15 cellular contexts compared by ENCODE assay signal in genomic region chr2:26840937-26841610, GRCh38. TPM values are rescaled to one million over a fixed set of nuclear protein-coding genes. Genes with fewer than 3 reads are reported as not detected.
A peak's percentile ranks its signal among the peaks of the same experiment; 100 is the strongest.
DNase-seq lines count a peak whose midpoint lies in the region; ATAC-seq, FAIRE-seq and TF ChIP-seq lines count a peak whose summit lies in the region.
"Had no signal": no experiment of that assay in that cellular context is flagged by ENCODE, and none has a peak within 500 bp of the region (broad histone marks: within the 10 kb centered on the region; RNA-seq: fewer than 3 reads in every experiment).

No MANE protein-coding gene starts in this region.

- no peaks in the 10 kb centered on the region for H4K20me1 ChIP-seq in K562 (replicated peaks; ENCODE audit: control insufficient read depth, insufficient read depth, low read length)
- no peaks in the 10 kb centered on the region for H4K20me1 ChIP-seq in GM23248 (ENCODE audit: insufficient read depth)

- H3K79me2 ChIP-seq in K562 (ENCODE audit: control insufficient read depth, insufficient read depth, low read length) (no peaks in the 10 kb centered on the region), GM23248 (ENCODE audit: insufficient read depth) (no peaks in the 10 kb centered on the region)

- H3K4me3 Mint-ChIP-seq in activated CD8-positive, alpha-beta T cell treated with anti-CD3 and anti-CD28 coated beads, Interleukin-2, amount 10 ng/mL, durations not matched to agents 7 days and 5 days: no peak overlapping the region
- H3K4me3 Mint-ChIP-seq in activated CD8-positive, alpha-beta T cell treated with anti-CD3 and anti-CD28 coated beads for 36 hours: no peak overlapping the region
- H3K4me3 Mint-ChIP-seq: activated T-cell treated with anti-CD3 and anti-CD28 coated beads, Interleukin-2, amount 50 U/mL, for 24 hours; T-helper 1 cell treated with Interleukin-12 subunit alpha and Interleukin-12 subunit beta and Interleukin-4 antibody, amounts not matched to agents 30 μg/mL and 1 μg/mL, for 36 hours had no signal

- no peaks in the 10 kb centered on the region for H3K36me3 Mint-ChIP-seq in activated CD8-positive, alpha-beta T cell treated with anti-CD3 and anti-CD28 coated beads, Interleukin-2, amount 10 ng/mL, durations not matched to agents 7 days and 5 days (ENCODE audit: low read depth)
- H3K36me3 Mint-ChIP-seq in activated CD8-positive, alpha-beta T cell treated with anti-CD3 and anti-CD28 coated beads for 36 hours (ENCODE audit: low read depth): no peaks in the 10 kb centered on the region

- H3K9me3 Mint-ChIP-seq in activated CD8-positive, alpha-beta T cell treated with anti-CD3 and anti-CD28 coated beads, Interleukin-2, amount 10 ng/mL, durations not matched to agents 7 days and 5 days (ENCODE audit: insufficient read depth): no peaks in the 10 kb centered on the region
- H3K9me3 Mint-ChIP-seq in activated CD8-positive, alpha-beta T cell treated with anti-CD3 and anti-CD28 coated beads for 36 hours: no peaks in the 10 kb centered on the region
- H3K9me3 Mint-ChIP-seq: activated T-cell treated with anti-CD3 and anti-CD28 coated beads, Interleukin-2, amount 50 U/mL, for 24 hours; T-helper 1 cell treated with Interleukin-12 subunit alpha and Interleukin-12 subunit beta and Interleukin-4 antibody, amounts not matched to agents 30 μg/mL and 1 μg/mL, for 36 hours had no signal

- H3K27ac Mint-ChIP-seq in activated CD8-positive, alpha-beta T cell treated with anti-CD3 and anti-CD28 coated beads, Interleukin-2, amount 10 ng/mL, durations not matched to agents 7 days and 5 days: no peak overlapping the region
- no peak overlapping the region for H3K27ac Mint-ChIP-seq in activated CD8-positive, alpha-beta T cell treated with anti-CD3 and anti-CD28 coated beads for 36 hours
- H3K27ac Mint-ChIP-seq: activated T-cell treated with anti-CD3 and anti-CD28 coated beads, Interleukin-2, amount 50 U/mL, for 24 hours; T-helper 1 cell treated with Interleukin-12 subunit alpha and Interleukin-12 subunit beta and Interleukin-4 antibody, amounts not matched to agents 30 μg/mL and 1 μg/mL, for 36 hours had no signal

- TF ChIP-seq CTCF in activated CD8-positive, alpha-beta T cell treated with anti-CD3 and anti-CD28 coated beads for 36 hours (IDR thresholded peaks at IDR 0.05): no peak
- TF ChIP-seq CTCF in NB4 (IDR thresholded peaks at IDR 0.05; ENCODE audit: low read depth, low read length) (peak; percentile 49), K562 (IDR thresholded peaks at IDR 0.05 in 2 of 3, conservative IDR thresholded peaks at IDR 0.05 in 1 of 3; ENCODE audit: insufficient read depth in 2 of 3, low read depth in 1 of 3, low read length in 3 of 3) (peak; percentile 35 to 49 (median 45); a peak in 5 of 6 replicates), upper lobe of right lung (IDR thresholded peaks at IDR 0.05) (no peak)

- H3K4me2 ChIP-seq in K562 (ENCODE audit: insufficient read depth, low read length) (no peak overlapping the region), GM23248 (ENCODE audit: unreplicated experiment) (no peak overlapping the region)

- H3K36me3 ChIP-seq in K562 (ENCODE audit: control insufficient read depth, insufficient read depth, low read length) (no peaks in the 10 kb centered on the region), upper lobe of right lung (no peaks in the 10 kb centered on the region), GM23248 (ENCODE audit: low read depth) (no peaks in the 10 kb centered on the region)

- H2AFZ ChIP-seq in K562 (ENCODE audit: low read depth, low read length) (no peak overlapping the region), GM23248 (no peak overlapping the region)

- POLR2A ChIA-PET in activated CD8-positive, alpha-beta T cell treated with anti-CD3 and anti-CD28 coated beads, Interleukin-2, amount 10 ng/mL, durations not matched to agents 7 days and 5 days (lab: Charles Lee): no interaction called here
- POLR2A ChIA-PET in activated CD8-positive, alpha-beta T cell treated with anti-CD3 and anti-CD28 coated beads for 36 hours (lab: Charles Lee): no interaction called here
- POLR2A ChIA-PET in K562 (lab: Yijun Ruan, JAX): interaction anchor here (1.4 kb wide), 1 partner anchor 81 kb away, joined by 3 read pairs; no protein-coding TSS in a partner anchor

- TF ChIP-seq RAD21 in K562 (CRISPR knock-in tag; conservative IDR thresholded peaks at IDR 0.05 in 1 of 2, IDR thresholded peaks at IDR 0.05 in 1 of 2): peak in 1 of 2 experiments; percentile 53; a peak in 2 of 4 replicates

- intact Hi-C loops in activated CD8-positive, alpha-beta T cell treated with anti-CD3 and anti-CD28 coated beads for 36 hours (cut with micrococcal nuclease): loop anchor here (10.0 kb wide), 1 partner anchor 174 kb away; no protein-coding TSS in a partner anchor
- intact Hi-C loops in K562 (cut with micrococcal nuclease): loop anchor here (5.0 to 10.0 kb wide), 3 partner anchors 234 to 444 kb away; partner anchors contain the start of gene TRIM54
- intact Hi-C loops in upper lobe of right lung (cut with DNase I): no loop called here

- H3K4me1 ChIP-seq in K562 (replicated peaks in 1 of 2; ENCODE audit: control insufficient read depth in 2 of 2, insufficient read depth in 2 of 2, low read length in 2 of 2): no peaks in the 10 kb centered on the region
- H3K4me1 ChIP-seq in upper lobe of right lung: no peaks in the 10 kb centered on the region
- no peaks in the 10 kb centered on the region for H3K4me1 ChIP-seq in GM23248 (ENCODE audit: insufficient read depth)

- H3K27me3 ChIP-seq in K562 (ENCODE audit: control insufficient read depth in 2 of 2, insufficient read depth in 2 of 2, low read length in 2 of 2): peaks cover 29 to 34% of the 10 kb centered on the region in 2 experiments
- peaks cover 37% of the 10 kb centered on the region for H3K27me3 ChIP-seq in upper lobe of right lung
- peaks cover 24% of the 10 kb centered on the region for H3K27me3 ChIP-seq in GM23248 (replicated peaks; ENCODE audit: insufficient read depth)

- H3K9me1 ChIP-seq in K562 (ENCODE audit: control insufficient read depth, insufficient read depth, low read length): no peaks in the 10 kb centered on the region

- CTCF ChIA-PET in activated CD8-positive, alpha-beta T cell treated with anti-CD3 and anti-CD28 coated beads, Interleukin-2, amount 10 ng/mL, durations not matched to agents 7 days and 5 days (lab: Charles Lee): interaction anchor here (0.7 to 1.1 kb wide), 2 partner anchors 60 to 462 kb away, joined by 4 to 5 read pairs; no protein-coding TSS in a partner anchor
- CTCF ChIA-PET in activated CD8-positive, alpha-beta T cell treated with anti-CD3 and anti-CD28 coated beads for 36 hours (lab: Charles Lee): interaction anchor here (0.8 to 8.8 kb wide), 2 partner anchors 33 to 80 kb away, joined by 3 to 117 read pairs; no protein-coding TSS in a partner anchor
- CTCF ChIA-PET in K562 (lab: Yijun Ruan, JAX; ENCODE audit: low intra/inter-chr PET ratio): no interaction called here

- no peaks in the 10 kb centered on the region for H3K4me1 Mint-ChIP-seq in activated CD8-positive, alpha-beta T cell treated with anti-CD3 and anti-CD28 coated beads, Interleukin-2, amount 10 ng/mL, durations not matched to agents 7 days and 5 days (ENCODE audit: low read depth)
- H3K4me1 Mint-ChIP-seq in activated CD8-positive, alpha-beta T cell treated with anti-CD3 and anti-CD28 coated beads for 36 hours (ENCODE audit: low read depth): no peaks in the 10 kb centered on the region

- 3% methylated on average over 4 of the region's 4 CpGs for WGBS in K562 (ENCODE audit: insufficient coverage, low coverage, missing lambda C conversion rate)
- WGBS in GM23248 (ENCODE audit: low coverage in 1 of 2, low lambda C conversion rate in 2 of 2, missing lambda C conversion rate in 2 of 2), 2 experiments: 67 to 72% methylated on average over 4 of the region's 4 CpGs

- no peaks in the 10 kb centered on the region for H3K9me2 ChIP-seq in GM23248 (ENCODE audit: insufficient read depth)

- peak; percentile 21 for DNase-seq in activated CD8-positive, alpha-beta T cell treated with anti-CD3 and anti-CD28 coated beads, Interleukin-2, amount 10 ng/mL, durations not matched to agents 7 days and 5 days
- DNase-seq in activated CD8-positive, alpha-beta T cell treated with anti-CD3 and anti-CD28 coated beads for 36 hours: no peak
- peak; percentile 67 for DNase-seq in NB4 (ENCODE audit: low read depth)
- peak in 2 of 4 experiments; percentile 35 to 38 for DNase-seq in K562 (ENCODE audit: extremely low read depth in 1 of 4, low spot score in 3 of 4)
- DNase-seq in upper lobe of right lung: no peak
- DNase-seq in GM23248: no peak
- DNase-seq in superior temporal gyrus (ENCODE audit: extremely low spot score): no peak
- DNase-seq: activated T-cell treated with anti-CD3 and anti-CD28 coated beads, Interleukin-2, amount 50 U/mL, for 24 hours; caudate nucleus; NCI-H226; right cardiac atrium had no signal

- H3F3A ChIP-seq in GM23248 (ENCODE audit: insufficient read depth): no peaks in the 10 kb centered on the region

- in situ Hi-C loops in K562 (cut with MboI): loop anchor here (5.0 to 10.0 kb wide), 3 partner anchors 104 to 454 kb away; no protein-coding TSS in a partner anchor
- in situ Hi-C loops in GM23248 (cut with MboI): no loop called here

- no peak overlapping the region for H3K27ac ChIP-seq in K562 (ENCODE audit: extremely low read depth, low read depth, low read length)
- H3K27ac ChIP-seq in upper lobe of right lung: no peak overlapping the region
- no peak overlapping the region for H3K27ac ChIP-seq in GM23248

- BruUV-seq in K562 (replicated peaks; lab: Mats Ljungman, UMichigan): no TSS peak

- no peak overlapping the region for H3K4me3 ChIP-seq in NB4 (ENCODE audit: low read depth, low read length)
- H3K4me3 ChIP-seq in K562: no peak overlapping the region
- H3K4me3 ChIP-seq in upper lobe of right lung: no peak overlapping the region
- H3K4me3 ChIP-seq in GM23248: no peak overlapping the region

- no peak for TF ChIP-seq EP300 in K562 (IDR thresholded peaks at IDR 0.05; ENCODE audit: low read length)

- TF ChIP-seq POLR2A in NB4 (IDR thresholded peaks at IDR 0.05; ENCODE audit: extremely low read depth, insufficient read length): no peak
- no peak for TF ChIP-seq POLR2A in K562 (conservative IDR thresholded peaks at IDR 0.05)

- ATAC-seq in activated CD8-positive, alpha-beta T cell treated with anti-CD3 and anti-CD28 coated beads, Interleukin-2, amount 10 ng/mL, durations not matched to agents 7 days and 5 days: no peak
- ATAC-seq in activated CD8-positive, alpha-beta T cell treated with anti-CD3 and anti-CD28 coated beads for 36 hours: no peak
- ATAC-seq in K562: peak; percentile 94
- peak; percentile 46 for ATAC-seq in upper lobe of right lung
- ATAC-seq in HG03095 (IDR thresholded peaks at IDR 0.05; ENCODE audit: unreplicated experiment): no peak
- ATAC-seq: right cardiac atrium had no signal

- H3K9ac ChIP-seq in K562 (ENCODE audit: insufficient read depth in 1 of 2, low read depth in 2 of 2, low read length in 2 of 2) (no peak overlapping the region), GM23248 (no peak overlapping the region)

- no peaks in the 10 kb centered on the region for H3K9me3 ChIP-seq in K562 (replicated peaks; ENCODE audit: control insufficient read depth, insufficient read depth, low read depth, low read length)
- no peaks in the 10 kb centered on the region for H3K9me3 ChIP-seq in upper lobe of right lung
- no peaks in the 10 kb centered on the region for H3K9me3 ChIP-seq in GM23248 (ENCODE audit: low read depth)

- H3K27me3 Mint-ChIP-seq in activated CD8-positive, alpha-beta T cell treated with anti-CD3 and anti-CD28 coated beads, Interleukin-2, amount 10 ng/mL, durations not matched to agents 7 days and 5 days (ENCODE audit: low read depth): peaks cover 37% of the 10 kb centered on the region
- H3K27me3 Mint-ChIP-seq in activated CD8-positive, alpha-beta T cell treated with anti-CD3 and anti-CD28 coated beads for 36 hours: peaks cover 27% of the 10 kb centered on the region

- FAIRE-seq in K562 (lab: Jason Lieb, UNC): peak; percentile 74
- FAIRE-seq: frontal cortex had no signal

RNA-seq across cellular contexts. Expression of gene DPYSL5, which starts 6.9 kb away (rescaled TPM):
- total RNA-seq in activated CD8-positive, alpha-beta T cell treated with anti-CD3 and anti-CD28 coated beads, Interleukin-2, amount 10 ng/mL, durations not matched to agents 7 days and 5 days: not detected
- total RNA-seq in activated CD8-positive, alpha-beta T cell treated with anti-CD3 and anti-CD28 coated beads for 36 hours: not detected
- not detected in 2 replicates for total RNA-seq in K562 (2011; cell fraction: chromatin; rRNA removed; ENCODE audit: low replicate concordance)
- not detected in 2 replicates for total RNA-seq in K562 (2011; cell fraction: nucleolus; rRNA removed)
- not detected in 2 replicates for total RNA-seq in K562 (2011; cell fraction: nucleoplasm; rRNA removed)
- not detected in 2 replicates for total RNA-seq in K562 (2014; rRNA removed)
- total RNA-seq in K562 (2014; rRNA removed; fragmentation: Illumina TruSeq; extraction: Trizol): not detected in 2 replicates
- total RNA-seq in K562 (2015; rRNA removed; fragmentation: Illumina TruSeq; extraction: Trizol): 0.04 TPM in 1 of 2 replicates, not detected in the other
- total RNA-seq in K562 (2021): not detected in 2 replicates
- polyA plus RNA-seq in K562 (2011; rRNA removed): 0.06 TPM in 1 of 2 replicates, not detected in the other
- polyA plus RNA-seq in K562 (2011; cell fraction: cytosol; rRNA removed): 0.10 and 0.12 TPM in 2 replicates
- polyA plus RNA-seq in K562 (2011; cell fraction: nucleus; rRNA removed): not detected in 2 replicates
- polyA plus RNA-seq in K562 (2012): 0.16 TPM in 1 of 2 replicates, not detected in the other
- 0.04 TPM in 1 of 2 replicates, not detected in the other for polyA plus RNA-seq in K562 (2014; fragmentation: Illumina TruSeq; extraction: Trizol)
- not detected for polyA plus RNA-seq in K562 (2014; fragmentation: Nextera tagmentation; extraction: Ambion mirVana)
- not detected in 2 replicates for polyA plus RNA-seq in K562 (2014; rRNA removed)
- not detected in 2 replicates for polyA minus RNA-seq in K562 (2011; rRNA and poly(A)+ RNA removed)
- not detected in 2 replicates for polyA minus RNA-seq in K562 (2011; cell fraction: cytosol; rRNA and poly(A)+ RNA removed)
- polyA minus RNA-seq in K562 (2011; cell fraction: nucleus; rRNA and poly(A)+ RNA removed): not detected in 2 replicates
- not detected for total RNA-seq in upper lobe of right lung
- not detected in 2 replicates for total RNA-seq in GM23248 (2014; rRNA removed; shearing (Covaris generic))
- polyA plus RNA-seq in GM23248 (2016; fragmentation: Nextera tagmentation; extraction: Ambion mirVana): not detected in 2 replicates
- total RNA-seq: lung microvascular endothelial cell, right cardiac atrium had no signal

RNA-seq across cellular contexts. Expression of gene CENPA, which starts 55.2 kb away (rescaled TPM):
- 10 to 100 TPM; 55.2 to 58.1 TPM for total RNA-seq in activated CD8-positive, alpha-beta T cell treated with anti-CD3 and anti-CD28 coated beads, Interleukin-2, amount 10 ng/mL, durations not matched to agents 7 days and 5 days
- total RNA-seq in activated CD8-positive, alpha-beta T cell treated with anti-CD3 and anti-CD28 coated beads for 36 hours: 10 to 100 TPM; 32.5 to 33.6 TPM
- total RNA-seq in K562 (2011; cell fraction: chromatin; rRNA removed; ENCODE audit: low replicate concordance): 31.6 and 48.8 TPM in 2 replicates
- total RNA-seq in K562 (2011; cell fraction: nucleolus; rRNA removed): 18.2 and 18.7 TPM in 2 replicates
- 30.9 and 35.8 TPM in 2 replicates for total RNA-seq in K562 (2011; cell fraction: nucleoplasm; rRNA removed)
- total RNA-seq in K562 (2014; rRNA removed) (32.1 and 40.9 TPM in 2 replicates), K562 (2014; rRNA removed; fragmentation: Illumina TruSeq; extraction: Trizol) (48.8 and 49.6 TPM in 2 replicates), K562 (2015; rRNA removed; fragmentation: Illumina TruSeq; extraction: Trizol) (40.8 and 44.7 TPM in 2 replicates), K562 (2021) (45.6 and 51.7 TPM in 2 replicates), upper lobe of right lung (0.78 TPM)
- polyA plus RNA-seq in K562 (2011; rRNA removed) (54.2 and 61.7 TPM in 2 replicates), K562 (2014; fragmentation: Illumina TruSeq; extraction: Trizol) (53.4 and 60.1 TPM in 2 replicates), K562 (2014; fragmentation: Nextera tagmentation; extraction: Ambion mirVana) (10 to 100 TPM; 11.3 to 13.4 TPM), K562 (2014; rRNA removed) (43.6 and 46.2 TPM in 2 replicates), GM23248 (2016; fragmentation: Nextera tagmentation; extraction: Ambion mirVana) (9.1 and 12.1 TPM in 2 replicates)
- 43.0 and 48.2 TPM in 2 replicates for polyA plus RNA-seq in K562 (2011; cell fraction: cytosol; rRNA removed)
- polyA plus RNA-seq in K562 (2011; cell fraction: nucleus; rRNA removed): 35.5 and 42.4 TPM in 2 replicates
- 30.2 and 32.1 TPM in 2 replicates for polyA plus RNA-seq in K562 (2012)
- 25.6 and 28.3 TPM in 2 replicates for polyA minus RNA-seq in K562 (2011; rRNA and poly(A)+ RNA removed)
- 17.7 and 17.8 TPM in 2 replicates for polyA minus RNA-seq in K562 (2011; cell fraction: cytosol; rRNA and poly(A)+ RNA removed)
- polyA minus RNA-seq in K562 (2011; cell fraction: nucleus; rRNA and poly(A)+ RNA removed): 9.8 and 11.0 TPM in 2 replicates
- 5.7 and 8.1 TPM in 2 replicates for total RNA-seq in GM23248 (2014; rRNA removed; shearing (Covaris generic))

Comparison
In these comparisons a context has a peak if more than half of its experiments do, and no peak if none do; other contexts are left out.
1. DNase-seq: peak in activated CD8-positive, alpha-beta T cell treated with anti-CD3 and anti-CD28 coated beads, Interleukin-2, amount 10 ng/mL, durations not matched to agents 7 days and 5 days (single experiment) and NB4 (single experiment); none in activated CD8-positive, alpha-beta T cell treated with anti-CD3 and anti-CD28 coated beads for 36 hours (single experiment), upper lobe of right lung (single experiment), GM23248 (single experiment) and superior temporal gyrus (single experiment).
2. ATAC-seq: peak in K562 (single experiment) and upper lobe of right lung (single experiment); none in activated CD8-positive, alpha-beta T cell treated with anti-CD3 and anti-CD28 coated beads, Interleukin-2, amount 10 ng/mL, durations not matched to agents 7 days and 5 days (single experiment), activated CD8-positive, alpha-beta T cell treated with anti-CD3 and anti-CD28 coated beads for 36 hours (single experiment) and HG03095 (single experiment).
3. CTCF ChIP-seq: peak in NB4 (single experiment) and K562 (3 of 3); none in activated CD8-positive, alpha-beta T cell treated with anti-CD3 and anti-CD28 coated beads for 36 hours (single experiment) and upper lobe of right lung (single experiment).